Comparison of ENCODE assay signal across 8 cellular contexts in the genomic region with DNA sequence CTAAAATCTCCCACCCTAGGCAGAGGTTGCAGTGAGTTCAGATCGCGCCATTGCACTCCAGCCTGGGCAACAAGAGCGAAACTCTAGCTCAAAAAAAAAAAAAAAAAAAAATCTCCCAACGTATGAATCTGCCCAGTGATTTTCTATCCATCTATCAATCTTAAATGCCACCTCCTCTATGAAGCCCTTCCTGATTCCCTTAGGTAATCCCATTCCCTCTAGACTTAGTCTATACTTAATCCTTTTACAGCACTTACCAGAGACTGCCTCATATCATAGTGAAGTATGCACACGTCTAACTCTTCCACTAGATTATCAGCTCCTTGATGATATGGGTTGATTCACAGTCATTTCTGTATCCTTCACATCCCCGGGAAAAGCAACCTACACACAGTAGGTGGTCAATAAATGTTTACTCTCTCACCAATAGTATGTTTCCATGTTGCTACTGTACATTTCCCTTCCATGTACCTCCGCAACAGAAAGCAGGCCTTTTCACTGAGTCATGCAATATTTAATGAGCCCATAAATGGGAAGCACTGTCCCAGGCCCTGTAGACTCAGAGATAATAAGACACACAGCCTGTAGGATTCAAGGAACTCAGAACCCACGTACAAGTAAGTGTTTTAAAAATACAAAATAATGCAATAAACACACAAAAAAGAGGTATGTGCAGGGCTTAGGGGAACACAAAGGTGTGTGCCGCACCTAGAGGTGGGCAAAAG. TPM values are rescaled to one million over a fixed set of nuclear protein-coding genes. Genes with fewer than 3 reads are reported as not detected.
DNase-seq lines count a peak whose midpoint lies in the region; FAIRE-seq and TF ChIP-seq lines count a peak whose summit lies in the region.

No MANE protein-coding gene starts in this region.

- H3K27me3 Mint-ChIP-seq in activated naive CD4-positive, alpha-beta T cell treated with anti-CD3 and anti-CD28 coated beads for 36 hours (ENCODE audit: low read depth), result no peaks in the 10 kb centered on the region
- H3K27me3 Mint-ChIP-seq in activated CD4-positive, alpha-beta memory T cell treated with anti-CD3 and anti-CD28 coated beads, Interleukin-2, amount 10 ng/mL, durations not matched to agents 7 days and 5 days, result no peaks in the 10 kb centered on the region
- no peaks in the 10 kb centered on the region for H3K27me3 Mint-ChIP-seq in type B pancreatic cell

- peaks cover 47% of the 10 kb centered on the region for H3K79me2 ChIP-seq in keratinocyte (ENCODE audit: control insufficient read depth, insufficient read depth, low read length)

- DNase-seq in activated naive CD4-positive, alpha-beta T cell treated with anti-CD3 and anti-CD28 coated beads for 36 hours, result no peak
- no peak for DNase-seq in activated naive CD4-positive, alpha-beta T cell (lab: John Stamatoyannopoulos, UW)
- no peak for DNase-seq in activated CD4-positive, alpha-beta memory T cell treated with anti-CD3 and anti-CD28 coated beads, Interleukin-2, amount 10 ng/mL, durations not matched to agents 7 days and 5 days
- DNase-seq in keratinocyte (ENCODE audit: low read depth, low spot score) (no peak), type B pancreatic cell (ENCODE audit: extremely low spot score, unreplicated experiment) (no peak)
- DNase-seq in effector CD8-positive, alpha-beta T cell (lab: John Stamatoyannopoulos, UW), result no peak
- no peak for DNase-seq in stimulated activated CD4-positive, alpha-beta T cell treated with anti-CD3 and anti-CD28 coated beads, Interleukin-4, amount 100 ng/mL, for 1 hour
- DNase-seq in activated CD4-positive, CD25-positive, alpha-beta regulatory T cell treated with anti-CD3 and anti-CD28 coated beads, Interleukin-2, amount 50 U/mL, for 72 hours, result no peak

- H3K36me3 Mint-ChIP-seq in activated naive CD4-positive, alpha-beta T cell treated with anti-CD3 and anti-CD28 coated beads for 36 hours (ENCODE audit: low read depth), result peaks cover 46% of the 10 kb centered on the region
- H3K36me3 Mint-ChIP-seq in activated CD4-positive, alpha-beta memory T cell treated with anti-CD3 and anti-CD28 coated beads, Interleukin-2, amount 10 ng/mL, durations not matched to agents 7 days and 5 days (ENCODE audit: low read depth), result peaks cover 60% of the 10 kb centered on the region
- H3K36me3 Mint-ChIP-seq in type B pancreatic cell, result peaks cover 35% of the 10 kb centered on the region

- POLR2A ChIA-PET in activated CD4-positive, alpha-beta memory T cell treated with anti-CD3 and anti-CD28 coated beads, Interleukin-2, amount 10 ng/mL, durations not matched to agents 7 days and 5 days (lab: Charles Lee), result interaction anchor here (0.8 to 2.0 kb wide), 7 partner anchors 8 to 643 kb away, joined by 3 to 6 read pairs (median 3); partner anchors contain the start of gene GOLPH3

- H3K27ac ChIP-seq in keratinocyte (ENCODE audit: control insufficient read depth, insufficient read depth, low read length), result peak overlapping the region; percentile 71

- no peak overlapping the region for H3K27ac Mint-ChIP-seq in activated naive CD4-positive, alpha-beta T cell treated with anti-CD3 and anti-CD28 coated beads for 36 hours
- H3K27ac Mint-ChIP-seq in activated CD4-positive, alpha-beta memory T cell treated with anti-CD3 and anti-CD28 coated beads, Interleukin-2, amount 10 ng/mL, durations not matched to agents 7 days and 5 days, result peak overlapping the region; percentile 90
- H3K27ac Mint-ChIP-seq in type B pancreatic cell, result peak overlapping the region; percentile 91

- intact Hi-C loops in activated naive CD4-positive, alpha-beta T cell treated with anti-CD3 and anti-CD28 coated beads for 36 hours (cut with micrococcal nuclease), result loop anchor here (5.0 kb wide), 2 partner anchors 642 to 1057 kb away; partner anchors contain the start of genes GOLPH3 and SUB1

- no peaks in the 10 kb centered on the region for H3K9me1 ChIP-seq in keratinocyte (ENCODE audit: control insufficient read depth, extremely low read depth, insufficient read depth, low read length)

- H3K4me3 Mint-ChIP-seq in activated naive CD4-positive, alpha-beta T cell treated with anti-CD3 and anti-CD28 coated beads for 36 hours, result peak overlapping the region; percentile 87
- peak overlapping the region; percentile 88 for H3K4me3 Mint-ChIP-seq in activated CD4-positive, alpha-beta memory T cell treated with anti-CD3 and anti-CD28 coated beads, Interleukin-2, amount 10 ng/mL, durations not matched to agents 7 days and 5 days
- peak overlapping the region; percentile 98 for H3K4me3 Mint-ChIP-seq in type B pancreatic cell

- H3K36me3 ChIP-seq in keratinocyte (ENCODE audit: control insufficient read depth in 2 of 2, extremely low read depth in 1 of 2, insufficient read depth in 2 of 2, low read length in 2 of 2), result peaks cover 9 to 10% of the 10 kb centered on the region in 2 experiments

- peaks cover 43% of the 10 kb centered on the region for H3K4me1 Mint-ChIP-seq in activated naive CD4-positive, alpha-beta T cell treated with anti-CD3 and anti-CD28 coated beads for 36 hours (ENCODE audit: low read depth)
- peaks cover 51% of the 10 kb centered on the region for H3K4me1 Mint-ChIP-seq in activated CD4-positive, alpha-beta memory T cell treated with anti-CD3 and anti-CD28 coated beads, Interleukin-2, amount 10 ng/mL, durations not matched to agents 7 days and 5 days
- peaks cover 27% of the 10 kb centered on the region for H3K4me1 Mint-ChIP-seq in type B pancreatic cell (ENCODE audit: unreplicated experiment)

- TF ChIP-seq CTCF in keratinocyte (optimal IDR thresholded peaks at IDR 0.05 in 1 of 3, IDR thresholded peaks at IDR 0.05 in 1 of 3, conservative IDR thresholded peaks at IDR 0.05 in 1 of 3; ENCODE audit: extremely low read depth in 1 of 3, insufficient read depth in 2 of 3, low read length in 3 of 3) (no peak), type B pancreatic cell (conservative IDR thresholded peaks at IDR 0.05) (no peak)

- H4K20me1 ChIP-seq in keratinocyte (ENCODE audit: control insufficient read depth, extremely low read depth, insufficient read depth, low read length), result no peaks in the 10 kb centered on the region

- dilution Hi-C loops in keratinocyte (cut with MboI; ENCODE audit: extremely low pct_ligation_motif_present, low sequenced_read_pairs), result no loop called here

- H3K4me1 ChIP-seq in keratinocyte (ENCODE audit: control insufficient read depth, extremely low read depth, insufficient read depth, low read length), result peaks cover 11% of the 10 kb centered on the region

- CTCF ChIA-PET in activated naive CD4-positive, alpha-beta T cell treated with anti-CD3 and anti-CD28 coated beads for 36 hours (lab: Charles Lee), result no interaction called here
- CTCF ChIA-PET in activated CD4-positive, alpha-beta memory T cell treated with anti-CD3 and anti-CD28 coated beads, Interleukin-2, amount 10 ng/mL, durations not matched to agents 7 days and 5 days (lab: Charles Lee), result interaction anchor here (0.7 to 1.7 kb wide), 3 partner anchors 8 to 108 kb away, joined by 3 to 5 read pairs (median 3); no protein-coding TSS in a partner anchor

- H3K4me3 ChIP-seq in keratinocyte (ENCODE audit: control insufficient read depth in 2 of 3, extremely low read depth in 1 of 3, insufficient read depth in 2 of 3, low read depth in 1 of 3, low read length in 3 of 3), result peak overlapping the region; percentile 69 to 97 (median 96)

- FAIRE-seq in keratinocyte (lab: Jason Lieb, UNC), result no peak

- no peaks in the 10 kb centered on the region for H3K9me3 Mint-ChIP-seq in activated naive CD4-positive, alpha-beta T cell treated with anti-CD3 and anti-CD28 coated beads for 36 hours
- H3K9me3 Mint-ChIP-seq in activated CD4-positive, alpha-beta memory T cell treated with anti-CD3 and anti-CD28 coated beads, Interleukin-2, amount 10 ng/mL, durations not matched to agents 7 days and 5 days, result no peaks in the 10 kb centered on the region
- no peaks in the 10 kb centered on the region for H3K9me3 Mint-ChIP-seq in type B pancreatic cell

- no peaks in the 10 kb centered on the region for H3K9me3 ChIP-seq in keratinocyte (ENCODE audit: control insufficient read depth, low read depth, low read length)

- H2AFZ ChIP-seq in keratinocyte (ENCODE audit: control insufficient read depth, low read length), result no peak overlapping the region

- peak overlapping the region; percentile 84 for H3K9ac ChIP-seq in keratinocyte (ENCODE audit: control insufficient read depth, extremely low read depth, insufficient read depth, low read length)

- H3K4me2 ChIP-seq in keratinocyte (ENCODE audit: control insufficient read depth, extremely low read depth, insufficient read depth, low read depth, low read length), result peak overlapping the region; percentile 66

- no peaks in the 10 kb centered on the region for H3K27me3 ChIP-seq in keratinocyte (ENCODE audit: control insufficient read depth, extremely low read depth, insufficient read depth, low read length)

RNA-seq across cellular contexts. Expression of gene DROSHA, which starts 1.2 kb away (rescaled TPM):
- total RNA-seq in activated naive CD4-positive, alpha-beta T cell treated with anti-CD3 and anti-CD28 coated beads for 36 hours, result 10 to 100 TPM; 60.7 to 60.9 TPM
- 10 to 100 TPM; 55.4 to 61.0 TPM for total RNA-seq in activated CD4-positive, alpha-beta memory T cell treated with anti-CD3 and anti-CD28 coated beads, Interleukin-2, amount 10 ng/mL, durations not matched to agents 7 days and 5 days
- 22.2 to 39.9 TPM (median 35.2 TPM) in 3 replicates for polyA plus RNA-seq in keratinocyte
- 82.4 TPM for polyA plus RNA-seq in keratinocyte (2011; ENCODE audit: low read depth)
- 34.2 and 47.7 TPM in 2 replicates for polyA plus RNA-seq in keratinocyte (2011; cell fraction: cytosol; rRNA removed)
- 77.5 and 78.1 TPM in 2 replicates for polyA plus RNA-seq in keratinocyte (2011; cell fraction: nucleus; rRNA removed)
- polyA plus RNA-seq in keratinocyte (2012; ENCODE audit: low replicate concordance), result 21.9 and 35.0 TPM in 2 replicates
- polyA minus RNA-seq in keratinocyte, result 51.8 to 82.1 TPM (median 70.9 TPM) in 3 replicates
- polyA minus RNA-seq in keratinocyte (2011; cell fraction: cytosol; rRNA and poly(A)+ RNA removed), result 66.0 TPM
- polyA minus RNA-seq in keratinocyte (2011; cell fraction: nucleus; rRNA and poly(A)+ RNA removed), result 42.2 and 77.6 TPM in 2 replicates
- 81.7 and 97.3 TPM in 2 replicates for total RNA-seq in type B pancreatic cell (ENCODE audit: low replicate concordance)

RNA-seq across cellular contexts. Expression of gene C5orf22, which starts 1.4 kb away (rescaled TPM):
- total RNA-seq in activated naive CD4-positive, alpha-beta T cell treated with anti-CD3 and anti-CD28 coated beads for 36 hours, result 10 to 100 TPM; 23.7 to 25.5 TPM
- 10 to 100 TPM; 25.3 to 29.7 TPM for total RNA-seq in activated CD4-positive, alpha-beta memory T cell treated with anti-CD3 and anti-CD28 coated beads, Interleukin-2, amount 10 ng/mL, durations not matched to agents 7 days and 5 days
- polyA plus RNA-seq in keratinocyte, result 17.1 to 27.6 TPM (median 21.0 TPM) in 3 replicates
- 29.4 TPM for polyA plus RNA-seq in keratinocyte (2011; ENCODE audit: low read depth)
- 12.9 and 25.1 TPM in 2 replicates for polyA plus RNA-seq in keratinocyte (2011; cell fraction: cytosol; rRNA removed)
- polyA plus RNA-seq in keratinocyte (2011; cell fraction: nucleus; rRNA removed), result 13.2 and 18.1 TPM in 2 replicates
- polyA plus RNA-seq in keratinocyte (2012; ENCODE audit: low replicate concordance), result 14.2 and 14.4 TPM in 2 replicates
- 7.3 to 16.7 TPM (median 16.0 TPM) in 3 replicates for polyA minus RNA-seq in keratinocyte
- 10.7 TPM for polyA minus RNA-seq in keratinocyte (2011; cell fraction: cytosol; rRNA and poly(A)+ RNA removed)
- 9.7 and 12.6 TPM in 2 replicates for polyA minus RNA-seq in keratinocyte (2011; cell fraction: nucleus; rRNA and poly(A)+ RNA removed)
- 21.7 and 28.1 TPM in 2 replicates for total RNA-seq in type B pancreatic cell (ENCODE audit: low replicate concordance)
